Comparison of ENCODE assay signal across 19 cellular contexts in the genomic region with DNA sequence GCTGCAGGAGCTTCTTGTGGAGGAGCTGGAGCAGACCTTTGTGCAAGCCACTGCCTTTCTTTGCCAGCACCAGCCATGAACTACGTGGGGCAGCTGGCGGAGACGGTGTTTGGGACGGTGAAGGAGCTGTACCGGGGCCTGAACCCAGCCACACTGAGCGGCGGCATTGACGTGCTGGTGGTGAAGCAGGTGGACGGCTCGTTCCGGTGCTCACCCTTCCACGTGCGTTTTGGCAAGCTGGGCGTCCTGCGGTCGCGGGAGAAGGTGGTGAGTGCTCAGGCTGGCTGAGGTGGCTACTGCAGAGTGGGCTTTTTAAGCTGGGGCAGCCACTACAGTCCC. TPM values are rescaled to one million over a fixed set of nuclear protein-coding genes. Genes with fewer than 3 reads are reported as not detected.
A peak's percentile ranks its signal among the peaks of the same experiment; 100 is the strongest.
DNase-seq lines count a peak whose midpoint lies in the region; FAIRE-seq and TF ChIP-seq lines count a peak whose summit lies in the region.
"Had no signal": no experiment of that assay in that cellular context is flagged by ENCODE, and none has a peak within 500 bp of the region (broad histone marks: within the 10 kb centered on the region; RNA-seq: fewer than 3 reads in every experiment).

No MANE protein-coding gene starts in this region.

- TF ChIP-seq CTCF in kidney (IDR thresholded peaks at IDR 0.05; ENCODE audit: borderline replicate concordance, extremely low read depth, insufficient read depth) (no peak), Caco-2 (IDR thresholded peaks at IDR 0.05; ENCODE audit: insufficient read depth in 1 of 2, low read depth in 1 of 2, low read length in 1 of 2, severe bottlenecking in 1 of 2, unreplicated experiment in 1 of 2) (no peak)

- H3K18ac ChIP-seq in trophoblast cell (ENCODE audit: low read length), result no peak overlapping the region

- peaks cover 3% of the 10 kb centered on the region for H3K79me2 ChIP-seq in trophoblast cell (ENCODE audit: control insufficient read depth, insufficient read depth, low read length, poor library complexity)

- no peak overlapping the region for H3K14ac ChIP-seq in trophoblast cell (ENCODE audit: low read length)

- no peak overlapping the region for H2BK120ac ChIP-seq in trophoblast cell (ENCODE audit: insufficient read depth, low read length, poor library complexity)

- peaks cover 6% of the 10 kb centered on the region for H3K36me3 Mint-ChIP-seq in Caco-2 (ENCODE audit: insufficient read depth, unreplicated experiment)
- H3K36me3 Mint-ChIP-seq: CD8-positive, alpha-beta T cell had no signal

- in situ Hi-C loops in KBM-7 (cut with MboI; ENCODE audit: low pct_unique_long_range_greater_than_20kb, low sequenced_read_pairs), result loop anchor here (10.0 kb wide), 2 partner anchors 171 to 361 kb away; no protein-coding TSS in a partner anchor

- H3K9ac ChIP-seq in NT2/D1 (ENCODE audit: insufficient read length, low read depth) (peak overlapping the region; percentile 8), kidney (ENCODE audit: low read length in 2 of 2) (no peak overlapping the region), trophoblast cell (ENCODE audit: low read length) (no peak overlapping the region)

- no peak overlapping the region for H3K27ac Mint-ChIP-seq in Caco-2 (ENCODE audit: unreplicated experiment)
- H3K27ac Mint-ChIP-seq: CD8-positive, alpha-beta T cell had no signal

- FAIRE-seq in GM12892 (lab: Jason Lieb, UNC) (no peak), kidney (lab: Jason Lieb, UNC) (no peak)
- FAIRE-seq: A204.1, GM18507 had no signal

- H2BK5ac ChIP-seq in trophoblast cell (ENCODE audit: low read depth, low read length, poor library complexity), result no peak overlapping the region

- no TSS peak for BruUV-seq in Caco-2 (replicated peaks; lab: Mats Ljungman, UMichigan)

- no CpG with 5 or more reads among the region's 17 CpGs for WGBS in trophoblast cell (ENCODE audit: extremely low coverage, insufficient coverage, insufficient read length)

- H3K9me3 ChIP-seq in NT2/D1 (ENCODE audit: insufficient read depth, low read length) (no peaks in the 10 kb centered on the region), kidney (ENCODE audit: control insufficient read depth in 1 of 2, low read length in 2 of 2) (no peaks in the 10 kb centered on the region), trophoblast cell (ENCODE audit: insufficient read depth, low read depth, low read length) (no peaks in the 10 kb centered on the region), Caco-2 (no peaks in the 10 kb centered on the region)
- H3K9me3 ChIP-seq in effector memory CD4-positive, alpha-beta T cell (ENCODE audit: control insufficient read depth, low read length), result no peaks in the 10 kb centered on the region
- H3K9me3 ChIP-seq: BE2C had no signal

- H3K4me3 ChIP-seq in NT2/D1 (ENCODE audit: insufficient read length, low read depth), result no peak overlapping the region
- no peak overlapping the region for H3K4me3 ChIP-seq in kidney (ENCODE audit: low read length in 2 of 2)
- H3K4me3 ChIP-seq in trophoblast cell (ENCODE audit: low read depth, low read length), result no peak overlapping the region
- H3K4me3 ChIP-seq in Caco-2 (ENCODE audit: low read depth, low read length), result no peak overlapping the region
- H3K4me3 ChIP-seq in effector memory CD4-positive, alpha-beta T cell (ENCODE audit: insufficient read depth, low read depth, low read length, poor library complexity, severe bottlenecking), result no peak overlapping the region

- H2AFZ ChIP-seq in trophoblast cell (ENCODE audit: insufficient read depth, low read length, poor library complexity), result no peak overlapping the region

- CTCF ChIA-PET in Caco-2 (lab: Charles Lee), result interaction anchor here (1.5 to 2.4 kb wide), 2 partner anchors 65 to 173 kb away, joined by 6 to 13 read pairs; no protein-coding TSS in a partner anchor

- H3K4me1 Mint-ChIP-seq in Caco-2 (ENCODE audit: low read depth, unreplicated experiment), result peaks cover 15% of the 10 kb centered on the region

- no peak overlapping the region for H3K23ac ChIP-seq in trophoblast cell (ENCODE audit: low read length)

- H3K4me1 ChIP-seq in NT2/D1 (ENCODE audit: insufficient read depth, insufficient read length) (peaks cover 11% of the 10 kb centered on the region), kidney (ENCODE audit: control insufficient read depth in 1 of 2, insufficient read depth in 1 of 2, low read depth in 1 of 2, low read length in 2 of 2) (peaks cover 9 to 11% of the 10 kb centered on the region in 2 donors), trophoblast cell (ENCODE audit: control insufficient read depth in 1 of 2, insufficient read depth in 2 of 2, low read length in 2 of 2) (peaks cover 16 to 21% of the 10 kb centered on the region in 2 experiments), Caco-2 (peaks cover 25% of the 10 kb centered on the region)
- no peaks in the 10 kb centered on the region for H3K4me1 ChIP-seq in effector memory CD4-positive, alpha-beta T cell (ENCODE audit: control insufficient read depth, insufficient read depth, low read length, poor library complexity, severe bottlenecking)
- H3K4me1 ChIP-seq: BE2C had no signal

- peaks cover 11% of the 10 kb centered on the region for H3K79me1 ChIP-seq in trophoblast cell (ENCODE audit: low read length)

- H4K12ac ChIP-seq in trophoblast cell (ENCODE audit: low read depth, low read length), result no peak overlapping the region

- no peak overlapping the region for H3K4me3 Mint-ChIP-seq in Caco-2 (ENCODE audit: unreplicated experiment)
- H3K4me3 Mint-ChIP-seq: CD8-positive, alpha-beta T cell had no signal

- H3K36me3 ChIP-seq in NT2/D1 (ENCODE audit: insufficient read depth, insufficient read length, low read length) (peaks cover 33% of the 10 kb centered on the region), kidney (ENCODE audit: control insufficient read depth in 1 of 2, insufficient read depth in 2 of 2, low read length in 2 of 2) (peaks cover 14 to 32% of the 10 kb centered on the region in 2 donors), trophoblast cell (ENCODE audit: control insufficient read depth in 1 of 2, insufficient read depth in 2 of 2, low read length in 2 of 2) (peaks cover 0 to 3% of the 10 kb centered on the region in 2 experiments), Caco-2 (ENCODE audit: control insufficient read depth, insufficient read depth, low read length) (peaks cover 4% of the 10 kb centered on the region; the same call in 1 of the 2 replicates)
- no peaks in the 10 kb centered on the region for H3K36me3 ChIP-seq in effector memory CD4-positive, alpha-beta T cell (ENCODE audit: control insufficient read depth, insufficient read depth, low read length)
- H3K36me3 ChIP-seq: BE2C had no signal

- TF ChIP-seq POLR2A in GM12892 (IDR thresholded peaks at IDR 0.05; ENCODE audit: low read depth, low read length), result no peak

- no peak overlapping the region for H4K8ac ChIP-seq in trophoblast cell (ENCODE audit: low read depth, low read length)

- H3K27ac ChIP-seq in kidney (ENCODE audit: low read depth in 2 of 2, low read length in 2 of 2) (no peak overlapping the region), trophoblast cell (ENCODE audit: low read depth, low read length) (no peak overlapping the region)
- H3K27ac ChIP-seq in effector memory CD4-positive, alpha-beta T cell (ENCODE audit: insufficient read depth, low read length, poor library complexity, severe bottlenecking), result no peak overlapping the region
- H3K27ac ChIP-seq: C4-2B had no signal

- POLR2A ChIA-PET in Caco-2 (lab: Charles Lee), result no interaction called here

- H4K91ac ChIP-seq in trophoblast cell (ENCODE audit: low read depth, low read length), result no peak overlapping the region

- H2BK12ac ChIP-seq in trophoblast cell (ENCODE audit: low read length), result no peak overlapping the region

- H3K27me3 Mint-ChIP-seq in Caco-2 (ENCODE audit: insufficient read depth, unreplicated experiment), result no peaks in the 10 kb centered on the region

- no peak overlapping the region for H3K4me2 ChIP-seq in trophoblast cell (ENCODE audit: low read length)

- H3K27me3 ChIP-seq in NT2/D1 (ENCODE audit: insufficient read depth, insufficient read length) (no peaks in the 10 kb centered on the region), trophoblast cell (ENCODE audit: insufficient read depth, low read length) (no peaks in the 10 kb centered on the region), Caco-2 (replicated peaks; ENCODE audit: control insufficient read depth, insufficient read depth, low read length) (no peaks in the 10 kb centered on the region)
- H3K27me3 ChIP-seq in effector memory CD4-positive, alpha-beta T cell (replicated peaks; ENCODE audit: control insufficient read depth, insufficient read depth, low read length, poor library complexity, severe bottlenecking), result no peaks in the 10 kb centered on the region
- H3K27me3 ChIP-seq: BE2C had no signal

- H2AK5ac ChIP-seq in trophoblast cell (ENCODE audit: low read length), result peak overlapping the region; percentile 7

- intact Hi-C loops in kidney (cut with DNase I) (no loop called here), Caco-2 (cut with micrococcal nuclease; ENCODE audit: unreplicated experiment) (no loop called here)

- H3K9me3 Mint-ChIP-seq in Caco-2 (ENCODE audit: unreplicated experiment), result no peaks in the 10 kb centered on the region
- H3K9me3 Mint-ChIP-seq: CD8-positive, alpha-beta T cell had no signal

- peak; percentile 10 for DNase-seq in GM12892 (ENCODE audit: insufficient read length)
- DNase-seq in NT2/D1 (ENCODE audit: low read depth, low spot score), result no peak
- peak; percentile 72 for DNase-seq in kidney
- DNase-seq in trophoblast cell, result no peak
- no peak for DNase-seq in germinal center (ENCODE audit: low spot score)
- no peak for DNase-seq in Caco-2
- DNase-seq in effector memory CD4-positive, alpha-beta T cell, result no peak
- DNase-seq in KBM-7, result no peak
- DNase-seq: BE2C; CD8-positive, alpha-beta T cell; COR-L47; DMS53; GF-D8; GOT3; IMR-90; KG1 had no signal

- no peak overlapping the region for H3K4ac ChIP-seq in trophoblast cell (ENCODE audit: low read depth, low read length)

RNA-seq across cellular contexts. Expression of a gene that starts 5.1 kb away (rescaled TPM):
- polyA plus RNA-seq in GM12892 (2012; ENCODE audit: missing spikeins), result 0.11 TPM
- total RNA-seq in kidney, result 31.6 TPM
- polyA plus RNA-seq in kidney (ENCODE audit: insufficient read depth, low read depth, low replicate concordance), result 29.4 TPM
- 6.5 TPM in 2 replicates for polyA plus RNA-seq in trophoblast cell (2013)
- total RNA-seq in Caco-2 (2022), result 32.6 and 32.8 TPM in 2 replicates

RNA-seq across cellular contexts. Expression of a gene that starts 20.9 kb away (rescaled TPM):
- not detected for polyA plus RNA-seq in GM12892 (2012; ENCODE audit: missing spikeins)
- 0.50 TPM for total RNA-seq in kidney
- polyA plus RNA-seq in kidney (ENCODE audit: insufficient read depth, low read depth, low replicate concordance), result 0.32 TPM
- 0.34 and 0.37 TPM in 2 replicates for polyA plus RNA-seq in trophoblast cell (2013)
- total RNA-seq in Caco-2 (2022), result 0.50 and 0.51 TPM in 2 replicates
- total RNA-seq: CD8-positive, alpha-beta T cell had no signal

RNA-seq across cellular contexts. Expression of a gene that starts 28.2 kb away (rescaled TPM):
- polyA plus RNA-seq in GM12892 (2012; ENCODE audit: missing spikeins), result 6.7 TPM
- total RNA-seq in kidney (153 TPM), Caco-2 (2022) (22.9 and 24.6 TPM in 2 replicates)
- 24.7 TPM for polyA plus RNA-seq in kidney (ENCODE audit: insufficient read depth, low read depth, low replicate concordance)
- 5.3 and 6.3 TPM in 2 replicates for polyA plus RNA-seq in trophoblast cell (2013)

Comparison
In these comparisons a context has a peak if more than half of its experiments do, and no peak if none do; other contexts are left out.
1. DNase-seq: peak in GM12892 (single experiment) and kidney (single experiment); none in NT2/D1 (single experiment), trophoblast cell (0 of 2), germinal center (single experiment), Caco-2 (0 of 2), effector memory CD4-positive, alpha-beta T cell (0 of 3) and KBM-7 (single experiment).